10 cellular contexts compared by ENCODE assay signal in the genomic region with DNA sequence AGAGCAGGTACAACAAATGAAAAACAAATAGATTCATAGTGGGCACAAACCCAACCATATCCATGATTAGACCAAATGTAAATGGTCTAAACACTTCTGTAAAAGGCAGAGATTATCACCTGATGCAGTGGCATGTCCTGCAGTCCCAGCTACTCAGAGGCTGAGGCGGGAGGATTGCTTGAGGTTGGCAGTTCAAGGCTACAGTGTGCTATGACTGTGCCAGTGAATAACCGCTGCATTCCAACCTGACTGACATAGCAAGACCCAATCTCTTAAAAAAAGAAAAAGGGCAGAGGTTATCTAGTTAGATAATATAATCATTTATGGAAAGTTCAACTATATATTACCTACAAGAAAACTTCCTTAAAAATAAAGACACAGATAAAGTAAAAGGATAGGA. TPM values are rescaled to one million over a fixed set of nuclear protein-coding genes. Genes with fewer than 3 reads are reported as not detected.
"Had no signal": no experiment of that assay in that cellular context is flagged by ENCODE, and none has a peak within 500 bp of the region (broad histone marks: within the 10 kb centered on the region; RNA-seq: fewer than 3 reads in every experiment).

No MANE protein-coding gene starts in this region.

- DNase-seq: GM23248, GOT3, H7, HFFc6 had no signal

- H3K36me3 ChIP-seq: HAP-1 had no signal

- H3K4me3 ChIP-seq: GM23248, HAP-1 had no signal

- H3K9ac ChIP-seq: GM23248 had no signal

- ATAC-seq: HCT116, HepG2 had no signal

- H3K4me1 ChIP-seq: HAP-1 had no signal

- H3K27ac Mint-ChIP-seq: HFFc6, IgD-negative memory B cell had no signal

- H3K27ac ChIP-seq: GM23248, HL-60 had no signal

- H3K4me3 Mint-ChIP-seq: HFFc6, IgD-negative memory B cell had no signal

RNA-seq across cellular contexts. Expression of a gene that starts 21.3 kb away (rescaled TPM):
- total RNA-seq: GM23248, H7, HepG2, HT1080 had no signal
